Comparison of ENCODE assay signal across 1 cellular context in genomic region chr19:6278051-6278450, GRCh38.
TF ChIP-seq lines count a peak whose summit lies in the region.

No MANE protein-coding gene starts in this region.

TF ChIP-seq in GM12878, 131 proteins besides CTCF, POLR2A, EP300 and RAD21 (continued from another document):
- TF ChIP-seq PRDM15 (CRISPR knock-in tag; IDR thresholded peaks at IDR 0.05), result no peak
- TF ChIP-seq MYB (IDR thresholded peaks at IDR 0.05; ENCODE audit: borderline replicate concordance, low read depth, low read length), result no peak
- TF ChIP-seq ZSCAN29 (IDR thresholded peaks at IDR 0.05), result no peak
- TF ChIP-seq IRF4 (IDR thresholded peaks at IDR 0.05; ENCODE audit: low read depth, low read length), result no peak
- TF ChIP-seq SUPT20H (IDR thresholded peaks at IDR 0.05; ENCODE audit: borderline replicate concordance, control insufficient read depth, low read depth, low read length), result no peak
- TF ChIP-seq SMAD5 (IDR thresholded peaks at IDR 0.05; ENCODE audit: low read depth), result no peak
- no peak for TF ChIP-seq NRF1 (conservative IDR thresholded peaks at IDR 0.05; ENCODE audit: low read depth, low read length)
- no peak for TF ChIP-seq CEBPB (IDR thresholded peaks at IDR 0.05; ENCODE audit: borderline replicate concordance in 1 of 2, low read depth in 2 of 2, low read length in 2 of 2)
- TF ChIP-seq MTA2 (IDR thresholded peaks at IDR 0.05; ENCODE audit: low read depth), result no peak
- no peak for TF ChIP-seq NR2C2 (IDR thresholded peaks at IDR 0.05; ENCODE audit: borderline replicate concordance, control insufficient read depth, insufficient read length, low read depth)
- no peak for TF ChIP-seq JUND (IDR thresholded peaks at IDR 0.05; ENCODE audit: low read depth, low read length)
TF ChIP-seq in GM12878: peak in this region for 0.
